ENCODE assay signal across 13 cellular contexts in genomic region chr1:29675481-29676263, GRCh38.
A peak's percentile ranks its signal among the peaks of the same experiment; 100 is the strongest.
DNase-seq lines count a peak whose midpoint lies in the region; ATAC-seq and TF ChIP-seq lines count a peak whose summit lies in the region.
"Had no signal": no experiment of that assay in that cellular context is flagged by ENCODE, and none has a peak within 500 bp of the region (broad histone marks: within the 10 kb centered on the region; RNA-seq: fewer than 3 reads in every experiment).

No MANE protein-coding gene starts in this region.

- H3K4me3 ChIP-seq in cardiac muscle cell, result no peak overlapping the region
- H3K4me3 ChIP-seq: pancreas, tibial artery had no signal

- no peaks in the 10 kb centered on the region for H3K27me3 ChIP-seq in cardiac muscle cell
- H3K27me3 ChIP-seq: pancreas had no signal

- ATAC-seq in HG02938 (IDR thresholded peaks at IDR 0.05; ENCODE audit: unreplicated experiment), result no peak
- ATAC-seq: pancreas had no signal

- no peaks in the 10 kb centered on the region for H3K27me3 Mint-ChIP-seq in neural crest cell (ENCODE audit: low read depth)

- H3K4me1 Mint-ChIP-seq in neural crest cell, result peaks cover 20% of the 10 kb centered on the region

- DNase-seq in Caki2 (ENCODE audit: low read depth) (peak; percentile 10), RPMI8226 (peak; percentile 12), cardiac muscle cell (ENCODE audit: low read depth in 1 of 2, low spot score in 1 of 2) (peak; percentile 9 to 57), neural crest cell (ENCODE audit: low read depth, low spot score) (no peak), substantia nigra (lab: John Stamatoyannopoulos, UW) (no peak), AG08396 (ENCODE audit: low spot score) (no peak)
- DNase-seq in stimulated activated CD4-positive, alpha-beta T cell treated with anti-CD3 and anti-CD28 coated beads, Interleukin-4, amount 100 ng/mL, for 24 hours, result no peak
- DNase-seq: cortex of kidney, NCI-H345, pancreas, SW 1271 had no signal

- H3K4me1 ChIP-seq in cardiac muscle cell (ENCODE audit: low read depth), result peaks cover 10% of the 10 kb centered on the region
- H3K4me1 ChIP-seq: pancreas, tibial artery had no signal

- peak overlapping the region; percentile 85 for H3K27ac Mint-ChIP-seq in neural crest cell (ENCODE audit: unreplicated experiment)

- in situ Hi-C loops in Caki2 (cut with HindIII; ENCODE audit: low pct_unique_long_range_greater_than_20kb, low sequenced_read_pairs), result no loop called here

- H3K36me3 ChIP-seq in cardiac muscle cell, result no peaks in the 10 kb centered on the region
- H3K36me3 ChIP-seq: pancreas, tibial artery had no signal

- H3K27ac ChIP-seq in cardiac muscle cell (peak overlapping the region; percentile 11), substantia nigra (ENCODE audit: low read depth, low read length, poor library complexity, severe bottlenecking) (no peak overlapping the region)
- H3K27ac ChIP-seq: pancreas, tibial artery had no signal

- H3K4me3 Mint-ChIP-seq in neural crest cell, result no peak overlapping the region

- TF ChIP-seq CTCF in cardiac muscle cell (IDR thresholded peaks at IDR 0.05; ENCODE audit: low read depth, low read length) (no peak), neural crest cell (conservative IDR thresholded peaks at IDR 0.05) (no peak)

- H3K36me3 Mint-ChIP-seq in neural crest cell (ENCODE audit: low read depth), result no peaks in the 10 kb centered on the region

- no peaks in the 10 kb centered on the region for H3K9me3 Mint-ChIP-seq in neural crest cell

- no peaks in the 10 kb centered on the region for H3K9me3 ChIP-seq in cardiac muscle cell (ENCODE audit: low read depth)
- H3K9me3 ChIP-seq: pancreas, tibial artery had no signal

Comparison
In these comparisons a context has a peak if more than half of its experiments do, and no peak if none do; other contexts are left out.
1. DNase-seq: peak in Caki2 (single experiment), RPMI8226 (single experiment) and cardiac muscle cell (2 of 2); none in neural crest cell (single experiment), substantia nigra (0 of 49), AG08396 (single experiment) and stimulated activated CD4-positive, alpha-beta T cell treated with anti-CD3 and anti-CD28 coated beads, Interleukin-4, amount 100 ng/mL, for 24 hours (single experiment).